1 cellular context compared by ENCODE assay signal in the genomic region with DNA sequence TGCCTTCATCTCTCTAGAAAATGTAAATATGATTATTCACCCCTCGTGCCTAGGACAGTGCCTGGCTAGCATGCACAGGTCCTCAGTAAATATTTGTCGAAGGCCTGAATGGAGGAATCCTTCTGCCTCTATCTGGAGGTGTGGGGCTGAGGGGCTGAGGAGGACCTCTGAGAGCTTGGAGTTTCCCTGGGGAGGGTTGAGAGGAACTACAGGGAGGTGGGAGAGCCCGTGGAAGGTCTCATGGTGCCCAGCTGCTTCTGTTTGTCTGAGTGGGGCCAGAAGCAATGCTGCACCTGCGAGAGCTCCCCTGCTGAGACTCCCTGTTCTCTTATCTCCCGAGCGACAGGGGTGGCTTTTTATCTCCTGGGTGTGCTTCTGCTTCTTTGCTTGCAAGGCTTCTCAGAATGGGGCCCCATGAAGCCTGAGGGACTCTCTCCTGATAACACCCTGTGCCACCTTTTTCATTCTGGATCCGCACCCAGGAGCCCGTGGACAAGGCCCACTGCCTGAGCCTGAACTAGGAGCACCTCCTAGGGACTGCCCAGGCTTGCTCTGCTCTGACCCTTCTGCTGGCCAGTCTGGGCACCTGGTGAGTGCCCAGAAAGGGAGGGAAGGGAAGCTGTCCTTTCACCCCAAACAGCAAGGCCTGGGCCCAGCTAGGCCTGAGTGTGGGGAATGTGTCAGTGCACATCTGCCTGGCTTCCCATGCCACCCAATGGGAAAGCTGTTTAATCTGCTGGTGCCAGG.
TF ChIP-seq lines count a peak whose summit lies in the region.

No MANE protein-coding gene starts in this region.

TF ChIP-seq in HepG2, 621 proteins besides CTCF, POLR2A, EP300 and RAD21:
- peak; percentile 54; the same call in 1 of the 2 replicates for TF ChIP-seq BCL6 (CRISPR knock-in tag; IDR thresholded peaks at IDR 0.05)
- TF ChIP-seq ZNF563 (CRISPR knock-in tag; IDR thresholded peaks at IDR 0.05) = 0 out of 2 replicates have a peak, but pooled peaks have one; percentile 23
- TF ChIP-seq ZNF674 (CRISPR knock-in tag; IDR thresholded peaks at IDR 0.05; ENCODE audit: low read depth) = no peak
- no peak for TF ChIP-seq CEBPG (CRISPR knock-in tag; IDR thresholded peaks at IDR 0.05)
- TF ChIP-seq, protein P1, sequence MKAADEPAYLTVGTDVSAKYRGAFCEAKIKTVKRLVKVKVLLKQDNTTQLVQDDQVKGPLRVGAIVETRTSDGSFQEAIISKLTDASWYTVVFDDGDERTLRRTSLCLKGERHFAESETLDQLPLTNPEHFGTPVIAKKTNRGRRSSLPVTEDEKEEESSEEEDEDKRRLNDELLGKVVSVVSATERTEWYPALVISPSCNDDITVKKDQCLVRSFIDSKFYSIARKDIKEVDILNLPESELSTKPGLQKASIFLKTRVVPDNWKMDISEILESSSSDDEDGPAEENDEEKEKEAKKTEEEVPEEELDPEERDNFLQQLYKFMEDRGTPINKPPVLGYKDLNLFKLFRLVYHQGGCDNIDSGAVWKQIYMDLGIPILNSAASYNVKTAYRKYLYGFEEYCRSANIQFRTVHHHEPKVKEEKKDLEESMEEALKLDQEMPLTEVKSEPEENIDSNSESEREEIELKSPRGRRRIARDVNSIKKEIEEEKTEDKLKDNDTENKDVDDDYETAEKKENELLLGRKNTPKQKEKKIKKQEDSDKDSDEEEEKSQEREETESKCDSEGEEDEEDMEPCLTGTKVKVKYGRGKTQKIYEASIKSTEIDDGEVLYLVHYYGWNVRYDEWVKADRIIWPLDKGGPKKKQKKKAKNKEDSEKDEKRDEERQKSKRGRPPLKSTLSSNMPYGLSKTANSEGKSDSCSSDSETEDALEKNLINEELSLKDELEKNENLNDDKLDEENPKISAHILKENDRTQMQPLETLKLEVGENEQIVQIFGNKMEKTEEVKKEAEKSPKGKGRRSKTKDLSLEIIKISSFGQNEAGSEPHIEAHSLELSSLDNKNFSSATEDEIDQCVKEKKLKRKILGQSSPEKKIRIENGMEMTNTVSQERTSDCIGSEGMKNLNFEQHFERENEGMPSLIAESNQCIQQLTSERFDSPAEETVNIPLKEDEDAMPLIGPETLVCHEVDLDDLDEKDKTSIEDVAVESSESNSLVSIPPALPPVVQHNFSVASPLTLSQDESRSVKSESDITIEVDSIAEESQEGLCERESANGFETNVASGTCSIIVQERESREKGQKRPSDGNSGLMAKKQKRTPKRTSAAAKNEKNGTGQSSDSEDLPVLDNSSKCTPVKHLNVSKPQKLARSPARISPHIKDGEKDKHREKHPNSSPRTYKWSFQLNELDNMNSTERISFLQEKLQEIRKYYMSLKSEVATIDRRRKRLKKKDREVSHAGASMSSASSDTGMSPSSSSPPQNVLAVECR (CRISPR knock-in tag; IDR thresholded peaks at IDR 0.05; ENCODE audit: borderline replicate concordance) = no peak
